Comparison of ENCODE assay signal across 9 cellular contexts in genomic region chr3:184175981-184176376, GRCh38. TPM values are rescaled to one million over a fixed set of nuclear protein-coding genes. Genes with fewer than 3 reads are reported as not detected.
A peak's percentile ranks its signal among the peaks of the same experiment; 100 is the strongest.
DNase-seq lines count a peak whose midpoint lies in the region; ATAC-seq, FAIRE-seq and TF ChIP-seq lines count a peak whose summit lies in the region.
"Had no signal": no experiment of that assay in that cellular context is flagged by ENCODE, and none has a peak within 500 bp of the region (broad histone marks: within the 10 kb centered on the region; RNA-seq: fewer than 3 reads in every experiment).

No MANE protein-coding gene starts in this region.

- no peak for TF ChIP-seq EP300 in GM12878 (IDR thresholded peaks at IDR 0.05; ENCODE audit: borderline replicate concordance in 1 of 2, control insufficient read depth in 1 of 2, low read depth in 2 of 2, low read length in 2 of 2)
- no peak for TF ChIP-seq EP300 in tibial nerve (IDR thresholded peaks at IDR 0.05)

- in situ Hi-C loops in GM12878 (cut with MboI), result no loop called here

- CTCF ChIA-PET in activated naive CD4-positive, alpha-beta T cell treated with anti-CD3 and anti-CD28 coated beads for 36 hours (lab: Charles Lee), result interaction anchor here (0.6 kb wide), 1 partner anchor 55 kb away, joined by 3 read pairs; no protein-coding TSS in a partner anchor
- CTCF ChIA-PET in GM12878 (lab: Yijun Ruan, JAX), result no interaction called here

- peaks cover 10 to 20% of the 10 kb centered on the region in 2 experiments for H3K36me3 ChIP-seq in GM12878 (ENCODE audit: control insufficient read depth in 2 of 2, insufficient read depth in 2 of 2, low read length in 1 of 2)
- peaks cover under 1 to 57% (median 30%) of the 10 kb centered on the region in 3 donors for H3K36me3 ChIP-seq in tibial nerve

- no peak for TF ChIP-seq RAD21 in GM12878 (IDR thresholded peaks at IDR 0.05; ENCODE audit: insufficient read depth, low read depth, low read length)

- peak; percentile 41 for FAIRE-seq in GM12878 (lab: Jason Lieb, UNC)

- H3K4me3 ChIP-seq in GM12878 (peak overlapping the region; percentile 81), lower leg skin (ENCODE audit: low read depth, poor library complexity, severe bottlenecking) (peak overlapping the region; percentile 98), tibial nerve (peak overlapping the region; percentile 72 to 99 (median 92))

- H2AFZ ChIP-seq in GM12878 (ENCODE audit: control insufficient read depth, low read depth, low read length), result no peak overlapping the region

- no peak for TF ChIP-seq POLR2A in GM12878 (IDR thresholded peaks at IDR 0.05; ENCODE audit: low read depth, low read length)
- TF ChIP-seq POLR2A in lower leg skin (IDR thresholded peaks at IDR 0.05), result no peak
- no peak for TF ChIP-seq POLR2A in tibial nerve (IDR thresholded peaks at IDR 0.05)

- H3K4me1 Mint-ChIP-seq in activated naive CD4-positive, alpha-beta T cell treated with anti-CD3 and anti-CD28 coated beads for 36 hours (ENCODE audit: low read depth), result peaks cover 29% of the 10 kb centered on the region

- ATAC-seq in GM12878, result no peak
- ATAC-seq in HG03520 (IDR thresholded peaks at IDR 0.05; ENCODE audit: unreplicated experiment), result no peak

- H3K27ac Mint-ChIP-seq in activated naive CD4-positive, alpha-beta T cell treated with anti-CD3 and anti-CD28 coated beads for 36 hours, result no peak overlapping the region

- TF ChIP-seq CTCF in GM12878 (IDR thresholded peaks at IDR 0.05 in 2 of 3, conservative IDR thresholded peaks at IDR 0.05 in 1 of 3; ENCODE audit: control insufficient read depth in 2 of 3, extremely low read depth in 1 of 3, insufficient read depth in 1 of 3, low read depth in 3 of 3, low read length in 3 of 3) (no peak), lower leg skin (IDR thresholded peaks at IDR 0.05) (no peak), tibial nerve (IDR thresholded peaks at IDR 0.05) (no peak)

- no peaks in the 10 kb centered on the region for H3K27me3 Mint-ChIP-seq in activated naive CD4-positive, alpha-beta T cell treated with anti-CD3 and anti-CD28 coated beads for 36 hours (ENCODE audit: low read depth)

- SMC1A ChIA-PET in GM12878 (lab: Charles Lee; ENCODE audit: uncharacterized antibody, unreplicated experiment), result no interaction called here

- RAD21 ChIA-PET in GM12878 (lab: Charles Lee; ENCODE audit: unreplicated experiment), result interaction anchor here (0.7 to 1.1 kb wide), 2 partner anchors 10 to 20 kb away, joined by 3 read pairs; partner anchors contain the start of gene ABCF3

- H3K27ac ChIP-seq in GM12878 (ENCODE audit: control insufficient read depth, insufficient read depth), result peak overlapping the region; percentile 89; the same call in 1 of the 2 replicates
- peak overlapping the region in 3 of 4 donors; percentile 91 to 97 (median 95) for H3K27ac ChIP-seq in tibial nerve

- no peaks in the 10 kb centered on the region for H4K20me1 ChIP-seq in GM12878 (ENCODE audit: control insufficient read depth, insufficient read depth)

- POLR2A ChIA-PET in GM12878 (lab: Charles Lee), result interaction anchor here (0.7 to 1.8 kb wide), 3 partner anchors 10 to 181 kb away, joined by 5 to 7 read pairs (median 5); partner anchors contain the start of gene ABCF3

- H3K9me3 ChIP-seq in GM12878 (replicated peaks; ENCODE audit: control insufficient read depth, insufficient read depth, low read length) (no peaks in the 10 kb centered on the region), tibial nerve (no peaks in the 10 kb centered on the region)

- H3K36me3 Mint-ChIP-seq in activated naive CD4-positive, alpha-beta T cell treated with anti-CD3 and anti-CD28 coated beads for 36 hours (ENCODE audit: low read depth), result peaks cover 16% of the 10 kb centered on the region

- BruUV-seq in GM12878 (replicated peaks; lab: Mats Ljungman, UMichigan), result TSS peak; percentile 52

- H3K79me2 ChIP-seq in GM12878 (ENCODE audit: control insufficient read depth, insufficient read depth, low read length), result peaks cover 31% of the 10 kb centered on the region

- 76% methylated on average over 3 of the region's 3 CpGs for WGBS in GM12878 (ENCODE audit: insufficient coverage, insufficient replicate concordance, low lambda C conversion rate, missing lambda C conversion rate)
- WGBS in lower leg skin, 2 donors, result 19 to 22% methylated on average over 3 of the region's 3 CpGs
- WGBS in tibial nerve, 2 donors, result 20 to 28% methylated on average over 3 of the region's 3 CpGs

- peak overlapping the region; percentile 88 for H3K4me3 Mint-ChIP-seq in activated naive CD4-positive, alpha-beta T cell treated with anti-CD3 and anti-CD28 coated beads for 36 hours

- no peaks in the 10 kb centered on the region for H3K27me3 ChIP-seq in GM12878 (replicated peaks in 1 of 2; ENCODE audit: control insufficient read depth in 2 of 2, insufficient read depth in 2 of 2, low read length in 1 of 2)
- no peaks in the 10 kb centered on the region for H3K27me3 ChIP-seq in tibial nerve

- peaks cover 9% of the 10 kb centered on the region for H3K4me1 ChIP-seq in GM12878 (ENCODE audit: control insufficient read depth, insufficient read depth, low read length)
- peaks cover 0 to 51% (median 26%) of the 10 kb centered on the region in 4 donors for H3K4me1 ChIP-seq in tibial nerve

- peak overlapping the region; percentile 91 for H3K4me2 ChIP-seq in GM12878 (ENCODE audit: control insufficient read depth, insufficient read depth)

- peak overlapping the region; percentile 93; the same call in 1 of the 2 replicates for H3K9ac ChIP-seq in GM12878 (ENCODE audit: control insufficient read depth, insufficient read depth, low read length)

- intact Hi-C loops in activated naive CD4-positive, alpha-beta T cell treated with anti-CD3 and anti-CD28 coated beads for 36 hours (cut with micrococcal nuclease), result loop anchor here (2.0 kb wide), 1 partner anchor 539 kb away; no protein-coding TSS in a partner anchor
- intact Hi-C loops in GM12878 (cut with micrococcal nuclease; ENCODE audit: unreplicated experiment), result loop anchor here (2.0 kb wide), 1 partner anchor 123 kb away; the partner anchor contains the start of gene PSMD2
- intact Hi-C loops in lower leg skin (cut with DNase I; ENCODE audit: low total_unique reads), result no loop called here

- no peak for DNase-seq in activated naive CD4-positive, alpha-beta T cell treated with anti-CD3 and anti-CD28 coated beads for 36 hours
- no peak for DNase-seq in activated naive CD4-positive, alpha-beta T cell (lab: John Stamatoyannopoulos, UW)
- no peak for DNase-seq in GM12878 (ENCODE audit: low read depth, low spot score)
- no peak for DNase-seq in lower leg skin (ENCODE audit: low spot score in 2 of 2)
- DNase-seq in tibial nerve (ENCODE audit: low spot score in 2 of 2), result no peak
- no peak for DNase-seq in LoVo (ENCODE audit: low spot score)
- no peak for DNase-seq in 8988T

- no peaks in the 10 kb centered on the region for H3K9me3 Mint-ChIP-seq in activated naive CD4-positive, alpha-beta T cell treated with anti-CD3 and anti-CD28 coated beads for 36 hours

RNA-seq across cellular contexts. Expression of gene AP2M1, which starts 1.3 kb away (rescaled TPM):
- 100 to 1,000 TPM; 206 to 212 TPM for total RNA-seq in activated naive CD4-positive, alpha-beta T cell treated with anti-CD3 and anti-CD28 coated beads for 36 hours
- total RNA-seq in GM12878 (2013; cell fraction: nucleolus; rRNA removed), result 83.0 and 85.8 TPM in 2 replicates
- 148 and 159 TPM in 2 replicates for total RNA-seq in GM12878 (2014; rRNA removed)
- 110 and 115 TPM in 2 replicates for total RNA-seq in GM12878 (2014; rRNA removed; fragmentation: Illumina TruSeq; extraction: Trizol)
- total RNA-seq in GM12878 (2021), result 180 and 191 TPM in 2 replicates
- 363 TPM for polyA plus RNA-seq in GM12878 (2011; ENCODE audit: low read depth)
- 163 and 269 TPM in 2 replicates for polyA plus RNA-seq in GM12878 (2011; rRNA removed)
- 161 and 196 TPM in 2 replicates for polyA plus RNA-seq in GM12878 (2011; cell fraction: cytosol; rRNA removed)
- polyA plus RNA-seq in GM12878 (2011; cell fraction: nucleus; rRNA removed), result 276 and 344 TPM in 2 replicates
- 175 and 249 TPM in 2 replicates for polyA plus RNA-seq in GM12878 (2012)
- 120 and 164 TPM in 2 replicates for polyA plus RNA-seq in GM12878 (2014; fragmentation: Illumina TruSeq; extraction: Trizol)
- 10 to 100 TPM; 65.6 to 68.9 TPM for polyA plus RNA-seq in GM12878 (2014; fragmentation: Nextera tagmentation; extraction: Ambion mirVana)
- 156 and 174 TPM in 2 replicates for polyA plus RNA-seq in GM12878 (2014; rRNA removed)
- 100 to 1,000 TPM; 340 to 356 TPM for polyA plus RNA-seq in GM12878 (2016; fragmentation: Nextera tagmentation; extraction: Ambion mirVana)
- 166 and 258 TPM in 2 replicates for polyA minus RNA-seq in GM12878 (2011; rRNA and poly(A)+ RNA removed)
- polyA minus RNA-seq in GM12878 (2011; cell fraction: cytosol; rRNA and poly(A)+ RNA removed), result 45.6 and 50.7 TPM in 2 replicates
- polyA minus RNA-seq in GM12878 (2011; cell fraction: nucleus; rRNA and poly(A)+ RNA removed), result 52.1 and 85.1 TPM in 2 replicates
- total RNA-seq in lower leg skin, result 100 to 1,000 TPM; 109 to 168 (median 122) TPM
- total RNA-seq in tibial nerve, result 100 to 1,000 TPM; 182 to 212 (median 199) TPM

RNA-seq across cellular contexts. Expression of gene ABCF3, which starts 10.0 kb away (rescaled TPM):
- total RNA-seq in activated naive CD4-positive, alpha-beta T cell treated with anti-CD3 and anti-CD28 coated beads for 36 hours, result 10 to 100 TPM; 38.5 to 39.1 TPM
- total RNA-seq in GM12878 (2013; cell fraction: nucleolus; rRNA removed), result 51.7 and 54.6 TPM in 2 replicates
- total RNA-seq in GM12878 (2014; rRNA removed) (46.6 and 49.4 TPM in 2 replicates), GM12878 (2014; rRNA removed; fragmentation: Illumina TruSeq; extraction: Trizol) (25.7 and 25.8 TPM in 2 replicates), GM12878 (2021) (56.1 and 61.8 TPM in 2 replicates), lower leg skin (10 to 100 TPM; 47.6 to 62.9 (median 53.6) TPM), tibial nerve (10 to 100 TPM; 51.6 to 96.9 (median 64.0) TPM)
- polyA plus RNA-seq in GM12878 (2011; ENCODE audit: low read depth), result 21.7 TPM
- polyA plus RNA-seq in GM12878 (2011; rRNA removed) (30.8 and 44.4 TPM in 2 replicates), GM12878 (2014; fragmentation: Illumina TruSeq; extraction: Trizol) (21.0 and 36.9 TPM in 2 replicates), GM12878 (2014; fragmentation: Nextera tagmentation; extraction: Ambion mirVana) (1 to 10 TPM; 6.1 to 8.1 TPM), GM12878 (2014; rRNA removed) (70.6 and 81.7 TPM in 2 replicates), GM12878 (2016; fragmentation: Nextera tagmentation; extraction: Ambion mirVana) (10 to 100 TPM; 66.8 to 71.3 TPM)
- polyA plus RNA-seq in GM12878 (2011; cell fraction: cytosol; rRNA removed), result 54.9 and 80.9 TPM in 2 replicates
- polyA plus RNA-seq in GM12878 (2011; cell fraction: nucleus; rRNA removed), result 273 and 282 TPM in 2 replicates
- 40.9 and 45.8 TPM in 2 replicates for polyA plus RNA-seq in GM12878 (2012)
- polyA minus RNA-seq in GM12878 (2011; rRNA and poly(A)+ RNA removed), result 53.6 and 96.3 TPM in 2 replicates
- polyA minus RNA-seq in GM12878 (2011; cell fraction: cytosol; rRNA and poly(A)+ RNA removed), result 22.8 and 23.0 TPM in 2 replicates
- polyA minus RNA-seq in GM12878 (2011; cell fraction: nucleus; rRNA and poly(A)+ RNA removed), result 96.4 and 138 TPM in 2 replicates

RNA-seq across cellular contexts. Expression of gene DVL3, which starts 20.8 kb away (rescaled TPM):
- total RNA-seq in activated naive CD4-positive, alpha-beta T cell treated with anti-CD3 and anti-CD28 coated beads for 36 hours, result 10 to 100 TPM; 19.6 to 19.9 TPM
- 59.5 and 59.7 TPM in 2 replicates for total RNA-seq in GM12878 (2013; cell fraction: nucleolus; rRNA removed)
- total RNA-seq in GM12878 (2014; rRNA removed) (15.6 and 19.4 TPM in 2 replicates), GM12878 (2014; rRNA removed; fragmentation: Illumina TruSeq; extraction: Trizol) (8.1 and 9.1 TPM in 2 replicates), GM12878 (2021) (34.3 and 39.7 TPM in 2 replicates), lower leg skin (10 to 100 TPM; 37.9 to 81.9 (median 42.4) TPM), tibial nerve (10 to 100 TPM; 45.2 to 86.5 (median 66.1) TPM)
- polyA plus RNA-seq in GM12878 (2011; ENCODE audit: low read depth), result 9.2 TPM
- polyA plus RNA-seq in GM12878 (2011; rRNA removed) (18.7 and 25.9 TPM in 2 replicates), GM12878 (2014; fragmentation: Illumina TruSeq; extraction: Trizol) (13.8 and 19.1 TPM in 2 replicates), GM12878 (2014; fragmentation: Nextera tagmentation; extraction: Ambion mirVana) (1 to 10 TPM; 2.2 to 2.4 TPM), GM12878 (2014; rRNA removed) (33.0 and 34.0 TPM in 2 replicates), GM12878 (2016; fragmentation: Nextera tagmentation; extraction: Ambion mirVana) (1 to 10 TPM; 6.8 to 9.8 TPM)
- polyA plus RNA-seq in GM12878 (2011; cell fraction: cytosol; rRNA removed), result 27.4 and 32.2 TPM in 2 replicates
- 109 and 150 TPM in 2 replicates for polyA plus RNA-seq in GM12878 (2011; cell fraction: nucleus; rRNA removed)
- 20.8 and 21.5 TPM in 2 replicates for polyA plus RNA-seq in GM12878 (2012)
- 27.9 and 30.6 TPM in 2 replicates for polyA minus RNA-seq in GM12878 (2011; rRNA and poly(A)+ RNA removed)
- 17.6 and 22.2 TPM in 2 replicates for polyA minus RNA-seq in GM12878 (2011; cell fraction: cytosol; rRNA and poly(A)+ RNA removed)
- polyA minus RNA-seq in GM12878 (2011; cell fraction: nucleus; rRNA and poly(A)+ RNA removed), result 23.1 and 41.1 TPM in 2 replicates

RNA-seq across cellular contexts. Expression of gene EIF2B5, which starts 40.8 kb away (rescaled TPM):
- 10 to 100 TPM; 48.8 to 56.4 TPM for total RNA-seq in activated naive CD4-positive, alpha-beta T cell treated with anti-CD3 and anti-CD28 coated beads for 36 hours
- total RNA-seq in GM12878 (2013; cell fraction: nucleolus; rRNA removed), result 132 and 135 TPM in 2 replicates
- total RNA-seq in GM12878 (2014; rRNA removed), result 50.9 and 53.9 TPM in 2 replicates
- 46.1 and 50.4 TPM in 2 replicates for total RNA-seq in GM12878 (2014; rRNA removed; fragmentation: Illumina TruSeq; extraction: Trizol)
- total RNA-seq in GM12878 (2021), result 44.9 and 50.7 TPM in 2 replicates
- 31.4 TPM for polyA plus RNA-seq in GM12878 (2011; ENCODE audit: low read depth)
- polyA plus RNA-seq in GM12878 (2011; rRNA removed), result 49.7 and 58.5 TPM in 2 replicates
- polyA plus RNA-seq in GM12878 (2011; cell fraction: cytosol; rRNA removed), result 55.7 and 63.4 TPM in 2 replicates
- polyA plus RNA-seq in GM12878 (2011; cell fraction: nucleus; rRNA removed), result 145 and 159 TPM in 2 replicates
- 33.0 and 34.6 TPM in 2 replicates for polyA plus RNA-seq in GM12878 (2012)
- 53.5 and 55.9 TPM in 2 replicates for polyA plus RNA-seq in GM12878 (2014; fragmentation: Illumina TruSeq; extraction: Trizol)
- polyA plus RNA-seq in GM12878 (2014; fragmentation: Nextera tagmentation; extraction: Ambion mirVana), result 10 to 100 TPM; 13.7 to 23.6 TPM
- 65.1 and 72.4 TPM in 2 replicates for polyA plus RNA-seq in GM12878 (2014; rRNA removed)
- polyA plus RNA-seq in GM12878 (2016; fragmentation: Nextera tagmentation; extraction: Ambion mirVana), result 10 to 100 TPM; 79.2 to 82.7 TPM
- polyA minus RNA-seq in GM12878 (2011; rRNA and poly(A)+ RNA removed), result 72.0 and 84.9 TPM in 2 replicates
- polyA minus RNA-seq in GM12878 (2011; cell fraction: cytosol; rRNA and poly(A)+ RNA removed), result 13.2 and 18.6 TPM in 2 replicates
- 60.4 and 91.0 TPM in 2 replicates for polyA minus RNA-seq in GM12878 (2011; cell fraction: nucleus; rRNA and poly(A)+ RNA removed)
- 10 to 100 TPM; 36.5 to 52.5 (median 40.1) TPM for total RNA-seq in lower leg skin
- 10 to 100 TPM; 28.8 to 51.0 (median 36.5) TPM for total RNA-seq in tibial nerve

RNA-seq across cellular contexts. Expression of gene VWA5B2, which starts 53.4 kb away (rescaled TPM):
- not detected for total RNA-seq in activated naive CD4-positive, alpha-beta T cell treated with anti-CD3 and anti-CD28 coated beads for 36 hours
- total RNA-seq in GM12878 (2013; cell fraction: nucleolus; rRNA removed), result not detected in 2 replicates
- total RNA-seq in GM12878 (2014; rRNA removed) (not detected in 2 replicates), GM12878 (2014; rRNA removed; fragmentation: Illumina TruSeq; extraction: Trizol) (not detected in 2 replicates), GM12878 (2021) (not detected in 2 replicates), lower leg skin (not detected), tibial nerve (1 to 10 TPM in 1 of 4 donors, under 1 TPM in 2, not detected in 1; 0.21 to 1.8 (median 0.22) TPM)
- not detected for polyA plus RNA-seq in GM12878 (2011; ENCODE audit: low read depth)
- polyA plus RNA-seq in GM12878 (2011; rRNA removed) (0.03 TPM in 1 of 2 replicates, not detected in the other), GM12878 (2014; fragmentation: Illumina TruSeq; extraction: Trizol) (not detected in 2 replicates), GM12878 (2014; fragmentation: Nextera tagmentation; extraction: Ambion mirVana) (not detected), GM12878 (2014; rRNA removed) (not detected in 2 replicates), GM12878 (2016; fragmentation: Nextera tagmentation; extraction: Ambion mirVana) (under 1 TPM in 1 of 2 experiments, not detected in 1; 0.09 TPM)
- polyA plus RNA-seq in GM12878 (2011; cell fraction: cytosol; rRNA removed), result 0.03 TPM in 1 of 2 replicates, not detected in the other
- 0.64 and 1.1 TPM in 2 replicates for polyA plus RNA-seq in GM12878 (2011; cell fraction: nucleus; rRNA removed)
- 0.08 TPM in 1 of 2 replicates, not detected in the other for polyA plus RNA-seq in GM12878 (2012)
- polyA minus RNA-seq in GM12878 (2011; rRNA and poly(A)+ RNA removed), result not detected in 2 replicates
- not detected in 2 replicates for polyA minus RNA-seq in GM12878 (2011; cell fraction: cytosol; rRNA and poly(A)+ RNA removed)
- 0.38 TPM in 1 of 2 replicates, not detected in the other for polyA minus RNA-seq in GM12878 (2011; cell fraction: nucleus; rRNA and poly(A)+ RNA removed)
- total RNA-seq: Daoy had no signal
